ENCODE assay signal across 1 cellular context in the genomic region with DNA sequence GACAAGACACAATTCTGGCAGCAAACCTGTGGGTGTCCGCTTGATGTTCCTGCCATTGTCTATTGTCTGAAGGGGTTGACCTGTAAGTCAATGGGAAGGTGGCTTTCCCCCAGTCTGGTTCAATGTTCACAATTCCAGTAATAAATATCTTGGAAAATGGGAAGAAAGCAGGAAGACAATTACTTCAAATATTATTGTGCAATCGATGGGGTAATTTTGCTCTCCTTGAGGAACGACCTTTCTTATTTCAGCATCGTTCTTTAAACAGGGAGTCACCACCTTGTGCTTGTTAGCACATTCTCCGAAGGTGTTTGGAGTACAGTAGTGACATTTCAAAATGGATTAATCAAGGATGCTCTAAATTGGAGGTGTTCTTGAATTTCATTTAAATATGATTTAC.
TF ChIP-seq lines count a peak whose summit lies in the region.

No MANE protein-coding gene starts in this region.

TF ChIP-seq in K562, 482 proteins besides CTCF, POLR2A, EP300 and RAD21:
- TF ChIP-seq IRF2 (CRISPR knock-in tag; IDR thresholded peaks at IDR 0.05) (no peak), ZNF324 (CRISPR knock-in tag; IDR thresholded peaks at IDR 0.05) (no peak), RFX7 (CRISPR knock-in tag; IDR thresholded peaks at IDR 0.05) (no peak), SREBF1 (IDR thresholded peaks at IDR 0.05; ENCODE audit: borderline replicate concordance, low read depth, low read length) (no peak), CEBPG (CRISPR knock-in tag; IDR thresholded peaks at IDR 0.05) (no peak), CEBPG (tag; conservative IDR thresholded peaks at IDR 0.05 in 1 of 2, IDR thresholded peaks at IDR 0.05 in 1 of 2) (peak in 1 of 2 experiments; percentile 78; a peak in 2 of 4 replicates), CEBPB (tag; IDR thresholded peaks at IDR 0.05) (0 out of 2 replicates have a peak, but pooled peaks have one; percentile 26), ZNF23 (CRISPR knock-in tag; IDR thresholded peaks at IDR 0.05) (no peak), TRIM24 (IDR thresholded peaks at IDR 0.05) (no peak), CBX8 (IDR thresholded peaks at IDR 0.05; ENCODE audit: borderline replicate concordance, extremely low read depth, low read depth, low read length, poor library complexity, severe bottlenecking) (no peak), ZKSCAN1 (IDR thresholded peaks at IDR 0.05; ENCODE audit: low read depth, low read length) (no peak), SUPT5H (IDR thresholded peaks at IDR 0.05) (no peak), ETV5 (CRISPR knock-in tag; IDR thresholded peaks at IDR 0.05; ENCODE audit: low read depth) (no peak), JUN (IDR thresholded peaks at IDR 0.05; ENCODE audit: borderline replicate concordance, low read depth, low read length) (no peak), JUN (CRISPR knock-in tag; IDR thresholded peaks at IDR 0.05; ENCODE audit: borderline replicate concordance) (no peak), DLX4 (CRISPR knock-in tag; IDR thresholded peaks at IDR 0.05) (no peak), MIER1 (IDR thresholded peaks at IDR 0.05; ENCODE audit: low read depth) (no peak)
